In the genomic region with DNA sequence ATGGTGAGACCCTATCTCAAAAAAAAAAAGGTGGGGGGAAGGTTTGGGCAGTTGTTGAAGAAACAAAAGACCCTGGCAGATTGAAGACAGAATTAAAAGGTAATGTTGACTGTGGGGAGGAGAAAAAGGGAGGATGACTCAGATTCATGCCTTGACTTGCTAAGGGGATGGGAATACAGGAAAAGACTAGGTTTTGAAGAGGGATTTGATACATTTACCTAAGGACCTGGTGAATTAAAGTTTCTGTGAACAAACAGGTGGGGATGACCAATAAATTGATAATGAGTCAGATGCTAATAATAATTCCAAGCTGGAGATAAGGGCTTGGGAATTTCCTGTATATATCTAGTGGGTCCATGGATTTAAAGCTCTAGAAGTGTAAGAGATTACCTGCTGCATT, we compare ENCODE assay signal across 27 cellular contexts. TPM values are rescaled to one million over a fixed set of nuclear protein-coding genes. Genes with fewer than 3 reads are reported as not detected.
"Had no signal": no experiment of that assay in that cellular context is flagged by ENCODE, and none has a peak within 500 bp of the region (broad histone marks: within the 10 kb centered on the region; RNA-seq: fewer than 3 reads in every experiment).

No MANE protein-coding gene starts in this region.

- H3K36me3 ChIP-seq: brain microvascular endothelial cell had no signal

- DNase-seq: activated CD4-positive, alpha-beta memory T cell treated with anti-CD3 and anti-CD28 coated beads, Interleukin-2, amount 10 ng/mL, durations not matched to agents 7 days and 5 days; activated CD4-positive, alpha-beta T cell treated with anti-CD3 and anti-CD28 coated beads for 36 hours; activated CD4-positive, alpha-beta T cell treated with anti-CD3 and anti-CD28 coated beads, Interleukin-2, amount 50 U/mL, for 1 hour; activated gamma-delta T cell treated with Interleukin-2 at 50 U/mL for 16 hours; activated naive CD4-positive, alpha-beta T cell treated with anti-CD3 and anti-CD28 coated beads, Interleukin-2, amount 10 ng/mL, durations not matched to agents 7 days and 5 days; activated naive CD8-positive, alpha-beta T cell treated with anti-CD3 and anti-CD28 coated beads for 36 hours; activated T-cell treated with anti-CD3 and anti-CD28 coated beads for 4 hours; activated T-cell treated with anti-CD3 and anti-CD28 coated beads, Interleukin-2, amount 50 U/mL, for 48 hours; brain microvascular endothelial cell; caudate nucleus; Kasumi-1; KBM-7; NCI-H1048; NCI-H146; NCI-H187 treated with DMSO at 0.1 percent for 48 hours; NCI-H345; NCI-H510A; NCI-H526 treated with DMSO at 0.1 percent for 48 hours; PC-9; T-cell; T-helper 2 cell; T1000 had no signal

- ATAC-seq: activated CD4-positive, alpha-beta T cell treated with anti-CD3 and anti-CD28 coated beads for 36 hours; activated T-helper 17 cell treated with anti-CD3 and anti-CD28 coated beads, Interleukin-2, amount 50 U/mL, for 72 hours; Right ventricle myocardium inferior; T-cell had no signal

- H3K4me3 ChIP-seq: PC-9, SK-N-MC had no signal

- H3K27ac ChIP-seq: brain microvascular endothelial cell, PC-9, SK-N-MC, VCaP had no signal

- H2AFZ ChIP-seq: PC-9 had no signal

- H3K27me3 ChIP-seq: brain microvascular endothelial cell had no signal

- H3K4me2 ChIP-seq: PC-9 had no signal

RNA-seq across cellular contexts. Expression of gene TTR, which starts 27.6 kb away (rescaled TPM):
- total RNA-seq: activated CD4-positive, alpha-beta memory T cell treated with anti-CD3 and anti-CD28 coated beads, Interleukin-2, amount 10 ng/mL, durations not matched to agents 7 days and 5 days; activated CD4-positive, alpha-beta T cell treated with anti-CD3 and anti-CD28 coated beads for 36 hours; activated CD8-positive, alpha-beta memory T cell treated with anti-CD3 and anti-CD28 coated beads for 36 hours; activated naive CD8-positive, alpha-beta T cell treated with anti-CD3 and anti-CD28 coated beads for 36 hours; activated T-helper 17 cell treated with anti-CD3 and anti-CD28 coated beads, Interleukin-2, amount 50 U/mL, for 72 hours; PC-9; Right ventricle myocardium inferior had no signal
